Comparison of ENCODE assay signal across 8 cellular contexts in genomic region chr16:18923935-18924334, GRCh38. TPM values are rescaled to one million over a fixed set of nuclear protein-coding genes. Genes with fewer than 3 reads are reported as not detected.
DNase-seq lines count a peak whose midpoint lies in the region; ATAC-seq, FAIRE-seq and TF ChIP-seq lines count a peak whose summit lies in the region.
"Not testable (repeated sequence)": the region's sequence is repeated elsewhere in the genome, so short reads cannot be mapped to it uniquely, and the experiment has no call there.

No MANE protein-coding gene starts in this region.

- FAIRE-seq in endothelial cell of umbilical vein (lab: Jason Lieb, UNC) = not testable (repeated sequence)

- H3K36me3 ChIP-seq in A673 (ENCODE audit: insufficient read depth, low read length, poor library complexity, severe bottlenecking); Loucy (ENCODE audit: insufficient read depth, low read length); endothelial cell of umbilical vein (ENCODE audit: control insufficient read depth in 2 of 2, extremely low read depth in 1 of 2, insufficient read depth in 2 of 2, low read length in 2 of 2); gastrocnemius medialis: not testable (repeated sequence)

- H3K36me3 Mint-ChIP-seq in WTC11, memory B cell: not testable (repeated sequence)
- H3K36me3 Mint-ChIP-seq in activated naive CD4-positive, alpha-beta T cell treated with anti-CD3 and anti-CD28 coated beads, Interleukin-2, amount 50 U/mL, for 72 hours = peaks cover 7 to 41% of the 10 kb centered on the region in 2 donors

- not testable (repeated sequence) for H3K9me2 ChIP-seq in Loucy (replicated peaks; ENCODE audit: low read depth, low read length)

- DNase-seq in A673 (ENCODE audit: low spot score); GM12865 (ENCODE audit: low read depth); WTC11 (ENCODE audit: low spot score); activated naive CD4-positive, alpha-beta T cell treated with anti-CD3 and anti-CD28 coated beads, Interleukin-2, amount 50 U/mL, for 72 hours (ENCODE audit: low spot score in 2 of 2); memory B cell (ENCODE audit: low spot score in 2 of 2); gastrocnemius medialis: not testable (repeated sequence)
- DNase-seq in endothelial cell of umbilical vein (ENCODE audit: low read depth, low spot score) = peak; percentile 9

- not testable (repeated sequence) for H3K27me3 ChIP-seq in A673 (replicated peaks; ENCODE audit: insufficient read depth, low read depth, low read length, poor library complexity); Loucy (ENCODE audit: insufficient read depth, low read length, poor library complexity, severe bottlenecking); endothelial cell of umbilical vein (ENCODE audit: control insufficient read depth in 2 of 2, insufficient read depth in 2 of 2, low read length in 2 of 2); gastrocnemius medialis

- H2AFZ ChIP-seq in Loucy (ENCODE audit: low read length); endothelial cell of umbilical vein (ENCODE audit: low read depth, low read length): not testable (repeated sequence)

- not testable (repeated sequence) for H3F3A ChIP-seq in Loucy (ENCODE audit: low read depth)

- H3K27ac ChIP-seq in A673 (ENCODE audit: low read depth, low read length, poor library complexity, severe bottlenecking); endothelial cell of umbilical vein (ENCODE audit: insufficient read depth, low read depth, low read length): not testable (repeated sequence)
- peak overlapping the region; percentile 99 to 100 (median 99) for H3K27ac ChIP-seq in gastrocnemius medialis

- TF ChIP-seq POLR2A in endothelial cell of umbilical vein (IDR thresholded peaks at IDR 0.05; ENCODE audit: low read depth, low read length) = not testable (repeated sequence)
- peak in 1 of 2 donors; percentile 35 for TF ChIP-seq POLR2A in gastrocnemius medialis (IDR thresholded peaks at IDR 0.05)

- CTCF ChIA-PET in A673 (lab: Charles Lee); WTC11 (lab: Charles Lee); endothelial cell of umbilical vein (lab: Charles Lee): not testable (repeated sequence)

- H3K27ac Mint-ChIP-seq in WTC11 = 0 out of 2 replicates have a peak overlapping the region, but pooled peaks have one; percentile 71
- H3K27ac Mint-ChIP-seq in activated naive CD4-positive, alpha-beta T cell treated with anti-CD3 and anti-CD28 coated beads, Interleukin-2, amount 50 U/mL, for 72 hours = peak overlapping the region; percentile 89 to 96
- not testable (repeated sequence) for H3K27ac Mint-ChIP-seq in memory B cell

- H3K4me2 ChIP-seq in Loucy (ENCODE audit: low read depth, low read length, poor library complexity, severe bottlenecking) (peak overlapping the region; percentile 98), endothelial cell of umbilical vein (ENCODE audit: insufficient read depth, low read length) (peak overlapping the region; percentile 89)

- H3K4me3 ChIP-seq in A673 (ENCODE audit: low read depth, low read length, poor library complexity, severe bottlenecking) (peak overlapping the region; percentile 72), GM12865 (ENCODE audit: low read depth, low read length) (peak overlapping the region; percentile 82), Loucy (ENCODE audit: low read length, poor library complexity, severe bottlenecking) (peak overlapping the region; percentile 82), gastrocnemius medialis (peak overlapping the region; percentile 88 to 97 (median 91))
- not testable (repeated sequence) for H3K4me3 ChIP-seq in endothelial cell of umbilical vein (replicated peaks in 1 of 3; ENCODE audit: insufficient read depth in 1 of 3, low read depth in 1 of 3, low read length in 3 of 3)

- H3K9me3 Mint-ChIP-seq in WTC11; activated naive CD4-positive, alpha-beta T cell treated with anti-CD3 and anti-CD28 coated beads, Interleukin-2, amount 50 U/mL, for 72 hours; memory B cell: not testable (repeated sequence)

- dilution Hi-C loops in endothelial cell of umbilical vein (cut with MboI; ENCODE audit: extremely low pct_ligation_motif_present, low sequenced_read_pairs) = not testable (repeated sequence)

- H3K9ac ChIP-seq in Loucy (ENCODE audit: low read depth, low read length, poor library complexity, severe bottlenecking) = peak overlapping the region; percentile 83
- H3K9ac ChIP-seq in endothelial cell of umbilical vein (replicated peaks; ENCODE audit: extremely low read depth, insufficient read depth, low read length) = not testable (repeated sequence)

- not testable (repeated sequence) for TF ChIP-seq CTCF in A673 (conservative IDR thresholded peaks at IDR 0.05; ENCODE audit: low read depth, low read length); GM12865 (IDR thresholded peaks at IDR 0.05; ENCODE audit: insufficient read depth, low read depth, low read length, missing control alignments); Loucy (conservative IDR thresholded peaks at IDR 0.05; ENCODE audit: low read length); WTC11 (IDR thresholded peaks at IDR 0.05); endothelial cell of umbilical vein (IDR thresholded peaks at IDR 0.05; ENCODE audit: extremely low read depth in 1 of 2, insufficient read depth in 1 of 2, low read depth in 1 of 2, low read length in 2 of 2); gastrocnemius medialis (IDR thresholded peaks at IDR 0.05 in 4 of 5, conservative IDR thresholded peaks at IDR 0.05 in 1 of 5)

- peak overlapping the region; percentile 94 for H3K4me3 Mint-ChIP-seq in WTC11
- peak overlapping the region; percentile 55 for H3K4me3 Mint-ChIP-seq in memory B cell

- intact Hi-C loops in A673 (cut with micrococcal nuclease; ENCODE audit: unreplicated experiment); endothelial cell of umbilical vein (cut with micrococcal nuclease); gastrocnemius medialis (cut with DNase I; ENCODE audit: low total_unique reads): not testable (repeated sequence)

- H4K20me1 ChIP-seq in Loucy (ENCODE audit: insufficient read depth, low read length, poor library complexity, severe bottlenecking) = peaks cover 37% of the 10 kb centered on the region
- not testable (repeated sequence) for H4K20me1 ChIP-seq in endothelial cell of umbilical vein (replicated peaks; ENCODE audit: control insufficient read depth, extremely low read depth, insufficient read depth, low read length)

- not testable (repeated sequence) for BruUV-seq in A673 (replicated peaks; lab: Mats Ljungman, UMichigan); endothelial cell of umbilical vein (replicated peaks; lab: Mats Ljungman, UMichigan)

- H3K79me2 ChIP-seq in Loucy (ENCODE audit: insufficient read depth, low read length) (peaks cover 67% of the 10 kb centered on the region), endothelial cell of umbilical vein (ENCODE audit: control insufficient read depth, insufficient read depth, low read length) (peaks cover 63% of the 10 kb centered on the region)

- not testable (repeated sequence) for H3K4me1 ChIP-seq in A673 (ENCODE audit: insufficient read depth, low read length, poor library complexity, severe bottlenecking); endothelial cell of umbilical vein (ENCODE audit: control insufficient read depth, extremely low read depth, insufficient read depth, low read length)
- H3K4me1 ChIP-seq in Loucy (ENCODE audit: insufficient read depth, low read length, poor library complexity, severe bottlenecking) (peaks cover 12% of the 10 kb centered on the region), gastrocnemius medialis (peaks cover 6 to 22% of the 10 kb centered on the region in 2 donors)

- not testable (repeated sequence) for H3K27me3 Mint-ChIP-seq in WTC11 (ENCODE audit: low read depth); memory B cell

- not testable (repeated sequence) for ATAC-seq in WTC11; activated naive CD4-positive, alpha-beta T cell treated with anti-CD3 and anti-CD28 coated beads, Interleukin-2, amount 50 U/mL, for 72 hours; memory B cell (ENCODE audit: low read depth); gastrocnemius medialis

- not testable (repeated sequence) for H3K9me3 ChIP-seq in A673 (ENCODE audit: low read depth, low read length, poor library complexity, severe bottlenecking); Loucy (ENCODE audit: insufficient read depth, low read depth, low read length); endothelial cell of umbilical vein (replicated peaks; ENCODE audit: control insufficient read depth, insufficient read depth, low read length); gastrocnemius medialis

- H3K4me1 Mint-ChIP-seq in WTC11 = peaks cover 23% of the 10 kb centered on the region
- H3K4me1 Mint-ChIP-seq in memory B cell = peaks cover 28% of the 10 kb centered on the region

- POLR2A ChIA-PET in A673 (lab: Charles Lee; ENCODE audit: low non-redundant PET); WTC11 (lab: Charles Lee); endothelial cell of umbilical vein (lab: Charles Lee): not testable (repeated sequence)

- in situ Hi-C loops in gastrocnemius medialis (cut with MboI; ENCODE audit: low sequenced_read_pairs in 4 of 4) = not testable (repeated sequence)

- not testable (repeated sequence) for H3K9me1 ChIP-seq in endothelial cell of umbilical vein (replicated peaks; ENCODE audit: control insufficient read depth, extremely low read depth, insufficient read depth, low read length)

RNA-seq across cellular contexts. Expression of gene SMG1, which starts 2.3 kb away (rescaled TPM):
- total RNA-seq in A673 (2021) (100 and 105 TPM in 2 replicates), WTC11 (2021) (67.3 to 80.8 TPM (median 72.2 TPM) in 3 replicates), endothelial cell of umbilical vein (80.2 and 90.8 TPM in 2 replicates), gastrocnemius medialis (100 to 1,000 TPM in 3 of 4 donors, 10 to 100 TPM in 1; 88.5 to 183 (median 159) TPM)
- total RNA-seq in activated naive CD4-positive, alpha-beta T cell treated with anti-CD3 and anti-CD28 coated beads, Interleukin-2, amount 50 U/mL, for 72 hours = 100 to 1,000 TPM; 181 to 216 TPM
- 11.8 and 14.0 TPM in 2 replicates for polyA plus RNA-seq in endothelial cell of umbilical vein
- 12.6 and 13.0 TPM in 2 replicates for polyA plus RNA-seq in endothelial cell of umbilical vein (2011; cell fraction: cytosol; rRNA removed)
- 67.4 and 80.2 TPM in 2 replicates for polyA plus RNA-seq in endothelial cell of umbilical vein (2011; cell fraction: nucleus; rRNA removed)
- 27.1 and 37.7 TPM in 2 replicates for polyA plus RNA-seq in endothelial cell of umbilical vein (2012)
- polyA minus RNA-seq in endothelial cell of umbilical vein = 178 and 181 TPM in 2 replicates
- 46.2 TPM for polyA minus RNA-seq in endothelial cell of umbilical vein (2011; cell fraction: cytosol; rRNA and poly(A)+ RNA removed)
- 232 and 354 TPM in 2 replicates for polyA minus RNA-seq in endothelial cell of umbilical vein (2011; cell fraction: nucleus; rRNA and poly(A)+ RNA removed)

RNA-seq across cellular contexts. Expression of gene TMC7, which starts 59.8 kb away (rescaled TPM):
- total RNA-seq in A673 (2021) (0.59 and 0.82 TPM in 2 replicates), WTC11 (2021) (2.5 to 3.7 TPM (median 3.6 TPM) in 3 replicates), endothelial cell of umbilical vein (6.9 and 7.0 TPM in 2 replicates), gastrocnemius medialis (under 1 TPM in 3 of 4 donors, not detected in 1; 0.31 to 0.72 (median 0.64) TPM)
- not detected for total RNA-seq in activated naive CD4-positive, alpha-beta T cell treated with anti-CD3 and anti-CD28 coated beads, Interleukin-2, amount 50 U/mL, for 72 hours
- polyA plus RNA-seq in endothelial cell of umbilical vein = 4.8 and 5.7 TPM in 2 replicates
- polyA plus RNA-seq in endothelial cell of umbilical vein (2011; cell fraction: cytosol; rRNA removed) = 3.5 and 3.6 TPM in 2 replicates
- polyA plus RNA-seq in endothelial cell of umbilical vein (2011; cell fraction: nucleus; rRNA removed) = 7.0 and 7.2 TPM in 2 replicates
- polyA plus RNA-seq in endothelial cell of umbilical vein (2012) = 4.9 and 7.7 TPM in 2 replicates
- polyA minus RNA-seq in endothelial cell of umbilical vein = 13.5 and 16.8 TPM in 2 replicates
- polyA minus RNA-seq in endothelial cell of umbilical vein (2011; cell fraction: cytosol; rRNA and poly(A)+ RNA removed) = 2.5 TPM
- polyA minus RNA-seq in endothelial cell of umbilical vein (2011; cell fraction: nucleus; rRNA and poly(A)+ RNA removed) = 7.5 and 9.0 TPM in 2 replicates
